In the genomic region with DNA sequence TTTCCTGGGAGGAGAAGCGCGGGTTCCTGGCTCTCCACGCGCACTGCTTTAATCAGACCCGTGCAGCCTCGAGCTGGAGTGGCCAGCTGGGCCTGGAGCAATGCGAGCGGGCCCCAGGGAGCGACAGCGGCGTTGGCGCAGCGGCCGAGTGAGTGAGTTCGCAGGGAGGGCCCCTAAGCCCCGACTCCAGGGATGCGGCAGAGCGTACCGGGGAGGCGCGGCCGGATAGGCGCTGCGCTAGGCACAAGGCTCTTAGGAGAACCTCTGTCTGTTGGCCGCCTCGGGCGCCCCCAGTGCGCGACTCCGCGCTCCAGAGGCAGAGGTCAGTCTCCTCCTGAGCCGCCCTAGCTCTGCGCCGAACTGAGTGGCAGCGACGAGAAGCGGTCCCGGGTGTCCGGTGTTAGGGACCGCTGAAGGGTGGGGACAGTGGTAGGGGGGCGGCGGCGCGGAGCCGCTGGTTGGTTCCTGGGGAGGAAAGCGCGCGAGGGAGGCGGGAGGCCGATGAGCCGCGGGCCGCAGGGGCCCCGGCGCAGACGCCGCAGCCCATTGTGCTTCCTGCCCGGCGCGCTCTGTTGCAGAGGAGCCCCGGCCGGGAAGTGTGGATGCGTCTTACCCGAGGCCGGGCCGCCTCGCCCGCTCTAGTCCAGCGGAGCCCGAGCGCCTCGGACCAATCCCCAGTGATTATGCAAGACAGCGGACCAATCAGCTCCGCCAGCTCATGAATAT, we compare ENCODE assay signal across 8 cellular contexts. TPM values are rescaled to one million over a fixed set of nuclear protein-coding genes. Genes with fewer than 3 reads are reported as not detected.
DNase-seq lines count a peak whose midpoint lies in the region; ATAC-seq and TF ChIP-seq lines count a peak whose summit lies in the region.

No MANE protein-coding gene starts in this region.

- intact Hi-C loops in left lung (cut with DNase I), result no loop called here

- H3K27me3 ChIP-seq in BJ (ENCODE audit: control insufficient read depth, insufficient read depth, low read length), result peaks cover 60% of the 10 kb centered on the region
- H3K27me3 ChIP-seq in left lung, result peaks cover 99 to 100% of the 10 kb centered on the region in 2 donors

- CTCF ChIA-PET in BJ (lab: Yijun Ruan, JAX), result interaction anchor here (0.7 to 0.9 kb wide), 3 partner anchors 10 to 42 kb away, joined by 3 read pairs; a partner anchor contains a TSS

- H3K4me3 Mint-ChIP-seq in T-helper 2 cell treated with Interferon-gamma antibody and Interleukin-4, amounts not matched to agents 5 μg/mL and 100 μg/mL, for 36 hours, result peak overlapping the region; percentile 79
- H3K4me3 Mint-ChIP-seq in stimulated activated effector memory CD8-positive, alpha-beta T cell treated with anti-CD3 and anti-CD28 coated beads, Interleukin-12 subunit alpha, Interleukin-12 subunit beta, amount 100 ng/mL, for 72 hours, result peak overlapping the region; percentile 77

- peak; percentile 67 for DNase-seq in BJ (ENCODE audit: low read depth)
- peak; percentile 94 for DNase-seq in NCI-H1694 treated with DMSO at 0.1 percent for 48 hours (lab: John Stamatoyannopoulos, UW)
- DNase-seq in T-helper 2 cell treated with Interferon-gamma antibody and Interleukin-4, amounts not matched to agents 5 μg/mL and 100 μg/mL, for 36 hours (ENCODE audit: low spot score), result peak; percentile 59
- peak; percentile 97 for DNase-seq in dedifferentiated amniotic fluid mesenchymal stem cell (ENCODE audit: extremely low spot score)
- peak; percentile 72 to 91 for DNase-seq in left lung
- DNase-seq in stimulated activated effector memory CD8-positive, alpha-beta T cell treated with anti-CD3 and anti-CD28 coated beads, Interleukin-12 subunit alpha, Interleukin-12 subunit beta, amount 100 ng/mL, for 72 hours (ENCODE audit: low spot score in 2 of 2), result peak in 1 of 2 donors; percentile 82

- no peaks in the 10 kb centered on the region for H3K9me3 ChIP-seq in left lung

- H3K36me3 Mint-ChIP-seq in T-helper 2 cell treated with Interferon-gamma antibody and Interleukin-4, amounts not matched to agents 5 μg/mL and 100 μg/mL, for 36 hours (ENCODE audit: low read depth), result peaks cover 7% of the 10 kb centered on the region
- peaks cover 53% of the 10 kb centered on the region for H3K36me3 Mint-ChIP-seq in stimulated activated effector memory CD8-positive, alpha-beta T cell treated with anti-CD3 and anti-CD28 coated beads, Interleukin-12 subunit alpha, Interleukin-12 subunit beta, amount 100 ng/mL, for 72 hours

- peaks cover 43% of the 10 kb centered on the region for H3K4me1 Mint-ChIP-seq in T-helper 2 cell treated with Interferon-gamma antibody and Interleukin-4, amounts not matched to agents 5 μg/mL and 100 μg/mL, for 36 hours (ENCODE audit: low read depth)
- peaks cover 64% of the 10 kb centered on the region for H3K4me1 Mint-ChIP-seq in stimulated activated effector memory CD8-positive, alpha-beta T cell treated with anti-CD3 and anti-CD28 coated beads, Interleukin-12 subunit alpha, Interleukin-12 subunit beta, amount 100 ng/mL, for 72 hours

- no peak overlapping the region for H3K27ac ChIP-seq in left lung

- ATAC-seq in GM18508 (IDR thresholded peaks at IDR 0.05; ENCODE audit: insufficient read depth, unreplicated experiment) (peak; percentile 75), HG02885 (IDR thresholded peaks at IDR 0.05; ENCODE audit: poor library complexity, unreplicated experiment) (peak; percentile 96), left lung (peak; percentile 86)
- ATAC-seq in stimulated activated effector memory CD8-positive, alpha-beta T cell treated with anti-CD3 and anti-CD28 coated beads, Interleukin-12 subunit alpha, Interleukin-12 subunit beta, amount 100 ng/mL, for 72 hours, result peak; percentile 88

- POLR2A ChIA-PET in BJ (lab: Charles Lee), result interaction anchor here (0.6 to 0.9 kb wide), 2 partner anchors 17 to 18 kb away, joined by 4 to 5 read pairs; a partner anchor contains a TSS

- H3K36me3 ChIP-seq in BJ (ENCODE audit: control insufficient read depth, insufficient read depth, low read length) (no peaks in the 10 kb centered on the region), left lung (no peaks in the 10 kb centered on the region)

- H3K4me3 ChIP-seq in BJ (ENCODE audit: low read depth, low read length), result peak overlapping the region; percentile 52
- H3K4me3 ChIP-seq in left lung, result peak overlapping the region; percentile 17 to 46

- no peak for TF ChIP-seq CTCF in BJ (IDR thresholded peaks at IDR 0.05; ENCODE audit: insufficient read depth, low read depth, low read length)
- no peak for TF ChIP-seq CTCF in left lung (IDR thresholded peaks at IDR 0.05)

- H3K4me1 ChIP-seq in left lung, result peaks cover 17 to 40% of the 10 kb centered on the region in 2 donors

- peaks cover 95% of the 10 kb centered on the region for H3K27me3 Mint-ChIP-seq in T-helper 2 cell treated with Interferon-gamma antibody and Interleukin-4, amounts not matched to agents 5 μg/mL and 100 μg/mL, for 36 hours (ENCODE audit: low read depth)

- H3K27ac Mint-ChIP-seq in T-helper 2 cell treated with Interferon-gamma antibody and Interleukin-4, amounts not matched to agents 5 μg/mL and 100 μg/mL, for 36 hours, result peak overlapping the region; percentile 75
- no peak overlapping the region for H3K27ac Mint-ChIP-seq in stimulated activated effector memory CD8-positive, alpha-beta T cell treated with anti-CD3 and anti-CD28 coated beads, Interleukin-12 subunit alpha, Interleukin-12 subunit beta, amount 100 ng/mL, for 72 hours

- peaks cover 4% of the 10 kb centered on the region for H3K9me3 Mint-ChIP-seq in T-helper 2 cell treated with Interferon-gamma antibody and Interleukin-4, amounts not matched to agents 5 μg/mL and 100 μg/mL, for 36 hours
- H3K9me3 Mint-ChIP-seq in stimulated activated effector memory CD8-positive, alpha-beta T cell treated with anti-CD3 and anti-CD28 coated beads, Interleukin-12 subunit alpha, Interleukin-12 subunit beta, amount 100 ng/mL, for 72 hours, result no peaks in the 10 kb centered on the region

RNA-seq across cellular contexts. Expression of a gene that starts 0.4 kb away (rescaled TPM):
- polyA plus RNA-seq in BJ (2011; rRNA removed), result 1.2 and 1.4 TPM in 2 replicates
- 0.81 and 0.98 TPM in 2 replicates for polyA minus RNA-seq in BJ (2011; rRNA and poly(A)+ RNA removed)
- not detected for total RNA-seq in left lung

RNA-seq across cellular contexts. Expression of a gene that starts 17.8 kb away (rescaled TPM):
- 0.16 and 0.20 TPM in 2 replicates for polyA plus RNA-seq in BJ (2011; rRNA removed)
- 0.09 and 0.15 TPM in 2 replicates for polyA minus RNA-seq in BJ (2011; rRNA and poly(A)+ RNA removed)
- total RNA-seq in left lung, result not detected
